8 cellular contexts compared by ENCODE assay signal in genomic region chr19:8343483-8343844, GRCh38. TPM values are rescaled to one million over a fixed set of nuclear protein-coding genes. Genes with fewer than 3 reads are reported as not detected.
A peak's percentile ranks its signal among the peaks of the same experiment; 100 is the strongest.
DNase-seq lines count a peak whose midpoint lies in the region; ATAC-seq and TF ChIP-seq lines count a peak whose summit lies in the region.

No MANE protein-coding gene starts in this region.

- H3K36me3 ChIP-seq in heart left ventricle (no peaks in the 10 kb centered on the region), ascending aorta (no peaks in the 10 kb centered on the region), mucosa of rectum (ENCODE audit: control insufficient read depth in 2 of 2, insufficient read depth in 2 of 2, low read length in 2 of 2) (no peaks in the 10 kb centered on the region), upper lobe of left lung (no peaks in the 10 kb centered on the region)

- H3K9ac ChIP-seq in mucosa of rectum (ENCODE audit: low read depth in 1 of 2, low read length in 2 of 2), result peak overlapping the region in 1 of 2 donors; percentile 38

- H3K4me1 ChIP-seq in heart left ventricle, result peaks cover 0 to 39% (median 19%) of the 10 kb centered on the region in 12 donors
- H3K4me1 ChIP-seq in ascending aorta, result peaks cover 0 to 3% of the 10 kb centered on the region in 2 donors
- peaks cover 4 to 7% of the 10 kb centered on the region in 2 donors for H3K4me1 ChIP-seq in mucosa of rectum (ENCODE audit: control insufficient read depth in 2 of 2, insufficient read depth in 2 of 2, low read length in 2 of 2)
- H3K4me1 ChIP-seq in upper lobe of left lung, result peaks cover 19 to 42% (median 20%) of the 10 kb centered on the region in 4 donors

- H3K27me3 ChIP-seq in heart left ventricle, result peaks cover 0 to 23% (median 0%) of the 10 kb centered on the region in 9 donors
- peaks cover 13% of the 10 kb centered on the region for H3K27me3 ChIP-seq in ascending aorta
- peaks cover 16 to 21% of the 10 kb centered on the region in 2 donors for H3K27me3 ChIP-seq in mucosa of rectum (ENCODE audit: control insufficient read depth in 2 of 2, insufficient read depth in 2 of 2, low read length in 2 of 2)
- no peaks in the 10 kb centered on the region for H3K27me3 ChIP-seq in upper lobe of left lung

- no peak for TF ChIP-seq POLR2A in heart left ventricle (IDR thresholded peaks at IDR 0.05)
- no peak for TF ChIP-seq POLR2A in upper lobe of left lung (IDR thresholded peaks at IDR 0.05)

- H3K27ac ChIP-seq in heart left ventricle (peak overlapping the region in 10 of 12 donors; percentile 44 to 99 (median 95)), ascending aorta (no peak overlapping the region), mucosa of rectum (ENCODE audit: low read depth in 2 of 2, low read length in 2 of 2) (no peak overlapping the region), upper lobe of left lung (peak overlapping the region in 3 of 4 donors; percentile 93 to 98 (median 95))

- no peak for DNase-seq in heart left ventricle
- DNase-seq in left ventricle myocardium superior, result no peak
- no peak for DNase-seq in ascending aorta (ENCODE audit: low spot score in 2 of 2)
- DNase-seq in upper lobe of left lung, result no peak
- DNase-seq in stimulated activated CD4-positive, alpha-beta T cell treated with anti-CD3 and anti-CD28 coated beads, Interleukin-4, amount 100 ng/mL, for 4 hours, result no peak
- DNase-seq in hepatic stellate cell (ENCODE audit: low spot score), result no peak

- ATAC-seq in heart left ventricle (no peak), left ventricle myocardium superior (no peak), upper lobe of left lung (ENCODE audit: low FRiP score in 2 of 2) (no peak), HG03025 (IDR thresholded peaks at IDR 0.05; ENCODE audit: low FRiP score, unreplicated experiment) (no peak)

- no peak for TF ChIP-seq EP300 in upper lobe of left lung (IDR thresholded peaks at IDR 0.05)

- TF ChIP-seq CTCF in heart left ventricle (IDR thresholded peaks at IDR 0.05) (peak in 1 of 12 donors; percentile 7), ascending aorta (IDR thresholded peaks at IDR 0.05) (no peak), upper lobe of left lung (IDR thresholded peaks at IDR 0.05) (no peak)

- WGBS in heart left ventricle, 4 donors, result 34 to 41% (median 39%) methylated on average over 11 of the region's 11 CpGs
- WGBS in upper lobe of left lung, 2 donors, result 43 to 50% methylated on average over 9 to 11 of the region's 11 CpGs

- intact Hi-C loops in heart left ventricle (cut with DNase I) (no loop called here), left ventricle myocardium superior (cut with micrococcal nuclease) (no loop called here), ascending aorta (cut with DNase I) (no loop called here)

- H3K9me3 ChIP-seq in heart left ventricle (no peaks in the 10 kb centered on the region), ascending aorta (no peaks in the 10 kb centered on the region), mucosa of rectum (ENCODE audit: control insufficient read depth in 2 of 2, low read length in 2 of 2) (no peaks in the 10 kb centered on the region), upper lobe of left lung (no peaks in the 10 kb centered on the region)

- H3K4me3 ChIP-seq in heart left ventricle (peak overlapping the region in 11 of 12 donors; percentile 6 to 89 (median 70)), ascending aorta (peak overlapping the region; percentile 57 to 61), mucosa of rectum (ENCODE audit: low read length in 2 of 2) (peak overlapping the region; percentile 30 to 38), upper lobe of left lung (peak overlapping the region in 3 of 4 donors; percentile 64 to 69 (median 64))

RNA-seq across cellular contexts. Expression of gene KANK3, which starts 0.4 kb away (rescaled TPM):
- 10 to 100 TPM; 12.3 to 33.6 (median 15.9) TPM for total RNA-seq in heart left ventricle
- 10 to 100 TPM; 16.9 to 19.4 TPM for polyA plus RNA-seq in heart left ventricle
- 22.8 TPM for total RNA-seq in left ventricle myocardium superior
- total RNA-seq in ascending aorta, result 47.4 TPM
- total RNA-seq in upper lobe of left lung, result 100 to 1,000 TPM in 1 of 6 donors, 10 to 100 TPM in 5; 27.7 to 109 (median 56.9) TPM

RNA-seq across cellular contexts. Expression of gene ANGPTL4, which starts 20.5 kb away (rescaled TPM):
- total RNA-seq in heart left ventricle (100 to 1,000 TPM in 1 of 9 donors, 10 to 100 TPM in 4, 1 to 10 TPM in 4; 2.4 to 117 (median 10.8) TPM), left ventricle myocardium superior (11.7 TPM), ascending aorta (161 TPM), upper lobe of left lung (10 to 100 TPM in 4 of 6 donors, 1 to 10 TPM in 1, not detected in 1; 1.8 to 27.7 (median 13.4) TPM)
- 10 to 100 TPM in 1 of 2 donors, 1 to 10 TPM in 1; 9.4 to 13.6 TPM for polyA plus RNA-seq in heart left ventricle

RNA-seq across cellular contexts. Expression of gene RPS28, which starts 22.2 kb away (rescaled TPM):
- total RNA-seq in heart left ventricle, result 1,000 to 10,000 TPM in 6 of 9 donors, 100 to 1,000 TPM in 3; 271 to 1,278 (median 1,186) TPM
- 100 to 1,000 TPM; 410 to 899 TPM for polyA plus RNA-seq in heart left ventricle
- total RNA-seq in left ventricle myocardium superior, result 1,189 TPM
- 393 TPM for total RNA-seq in ascending aorta
- 1,000 to 10,000 TPM in 2 of 6 donors, 100 to 1,000 TPM in 4; 282 to 1,919 (median 843) TPM for total RNA-seq in upper lobe of left lung

RNA-seq across cellular contexts. Expression of gene NDUFA7, which starts 22.3 kb away (rescaled TPM):
- total RNA-seq in heart left ventricle (100 to 1,000 TPM in 4 of 9 donors, 10 to 100 TPM in 5; 74.5 to 179 (median 93.6) TPM), left ventricle myocardium superior (134 TPM), ascending aorta (11.8 TPM), upper lobe of left lung (10 to 100 TPM; 13.6 to 50.9 (median 31.1) TPM)
- 100 to 1,000 TPM; 168 to 393 TPM for polyA plus RNA-seq in heart left ventricle

RNA-seq across cellular contexts. Expression of gene CD320, which starts 35.3 kb away (rescaled TPM):
- total RNA-seq in heart left ventricle (10 to 100 TPM; 17.7 to 74.8 (median 35.7) TPM), left ventricle myocardium superior (37.9 TPM), ascending aorta (263 TPM), upper lobe of left lung (10 to 100 TPM; 10.5 to 54.0 (median 27.3) TPM)
- 10 to 100 TPM; 37.8 to 70.5 TPM for polyA plus RNA-seq in heart left ventricle

Comparison
In these comparisons a context has a peak if more than half of its experiments do, and no peak if none do; other contexts are left out.
1. H3K27ac ChIP-seq: peak in heart left ventricle (10 of 12) and upper lobe of left lung (3 of 4); none in ascending aorta (0 of 2) and mucosa of rectum (0 of 2).
2. Peak in every context shown above with its lines, with median percentiles within 50 percentile points of each other: H3K4me3 ChIP-seq.